18 cellular contexts compared by ENCODE assay signal in the genomic region with DNA sequence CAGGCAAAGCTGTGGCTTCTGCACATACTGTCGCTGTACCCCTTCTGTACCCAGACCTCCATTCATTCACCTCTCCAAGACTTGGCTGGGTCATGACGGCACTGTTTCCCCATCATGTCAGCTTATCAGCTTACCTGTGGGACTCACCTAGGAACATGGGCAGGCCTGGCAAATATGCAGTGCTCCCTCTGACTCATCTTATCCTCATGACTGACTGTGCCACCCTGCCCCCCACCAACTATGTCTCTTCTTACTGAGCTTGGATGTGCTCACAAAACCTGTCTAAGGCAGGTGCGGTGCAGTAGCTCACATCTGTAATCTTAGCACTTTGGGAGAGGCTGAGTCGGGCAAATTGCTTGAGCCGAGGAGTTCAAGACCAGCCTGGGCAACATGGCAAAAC.
DNase-seq lines count a peak whose midpoint lies in the region; FAIRE-seq and TF ChIP-seq lines count a peak whose summit lies in the region.
"Had no signal": no experiment of that assay in that cellular context is flagged by ENCODE, and none has a peak within 500 bp of the region (broad histone marks: within the 10 kb centered on the region; RNA-seq: fewer than 3 reads in every experiment).

No MANE protein-coding gene starts in this region.

- no peaks in the 10 kb centered on the region for H3K36me3 ChIP-seq in ACC112 (ENCODE audit: insufficient read depth, low read length)
- H3K36me3 ChIP-seq in KMS-11 (ENCODE audit: insufficient read depth), result no peaks in the 10 kb centered on the region
- H3K36me3 ChIP-seq in bronchial epithelial cell (ENCODE audit: control insufficient read depth, insufficient read depth, low read length), result no peaks in the 10 kb centered on the region
- H3K36me3 ChIP-seq in GM23248 (ENCODE audit: low read depth), result no peaks in the 10 kb centered on the region
- peaks cover 0 to 11% of the 10 kb centered on the region in 2 donors for H3K36me3 ChIP-seq in vagina
- H3K36me3 ChIP-seq: adrenal gland had no signal

- 97 to 100% methylated on average over 5 of the region's 5 CpGs for WGBS in GM23248 (ENCODE audit: low coverage in 1 of 2, low lambda C conversion rate in 2 of 2, missing lambda C conversion rate in 2 of 2), 2 experiments

- no peaks in the 10 kb centered on the region for H4K20me1 ChIP-seq in KMS-11 (ENCODE audit: insufficient read depth)
- H4K20me1 ChIP-seq in GM23248 (ENCODE audit: insufficient read depth), result no peaks in the 10 kb centered on the region

- H3K27me3 ChIP-seq in ACC112 (ENCODE audit: insufficient read depth, low read length) (no peaks in the 10 kb centered on the region), KMS-11 (ENCODE audit: insufficient read depth, low read depth) (no peaks in the 10 kb centered on the region), bronchial epithelial cell (ENCODE audit: control insufficient read depth, insufficient read depth, low read length) (no peaks in the 10 kb centered on the region), GM23248 (replicated peaks; ENCODE audit: insufficient read depth) (no peaks in the 10 kb centered on the region), vagina (no peaks in the 10 kb centered on the region)
- H3K27me3 ChIP-seq: adrenal gland, heart right ventricle, tibial artery had no signal

- TF ChIP-seq CTCF in KMS-11 (conservative IDR thresholded peaks at IDR 0.05; ENCODE audit: low read depth, low read length) (no peak), bronchial epithelial cell (IDR thresholded peaks at IDR 0.05; ENCODE audit: insufficient read depth, low read length, severe bottlenecking) (no peak), vagina (IDR thresholded peaks at IDR 0.05) (no peak)

- H3K9me2 ChIP-seq in GM23248 (ENCODE audit: insufficient read depth), result no peaks in the 10 kb centered on the region

- no peak overlapping the region for H2AFZ ChIP-seq in ACC112 (ENCODE audit: low read length, unreplicated experiment)
- no peak overlapping the region for H2AFZ ChIP-seq in KMS-11 (ENCODE audit: low read depth)
- H2AFZ ChIP-seq in GM23248, result no peak overlapping the region

- H3K79me2 ChIP-seq in ACC112 (ENCODE audit: control insufficient read depth, insufficient read depth, low read length, unreplicated experiment) (no peaks in the 10 kb centered on the region), KMS-11 (ENCODE audit: insufficient read depth, low read depth) (peaks cover 8% of the 10 kb centered on the region; the same call in 1 of the 2 replicates), GM23248 (ENCODE audit: insufficient read depth) (no peaks in the 10 kb centered on the region)

- H3K27ac ChIP-seq in ACC112 (ENCODE audit: low read depth, low read length) (peak overlapping the region; percentile 47), KMS-11 (peak overlapping the region; percentile 62), GM23248 (no peak overlapping the region), vagina (no peak overlapping the region)
- H3K27ac ChIP-seq: adrenal gland, heart right ventricle, psoas muscle, tibial artery had no signal

- H3K9me3 ChIP-seq in GM23248 (ENCODE audit: low read depth), result no peaks in the 10 kb centered on the region
- no peaks in the 10 kb centered on the region for H3K9me3 ChIP-seq in vagina
- H3K9me3 ChIP-seq: adrenal gland, heart right ventricle, psoas muscle, tibial artery had no signal

- in situ Hi-C loops in GM23248 (cut with MboI), result loop anchor here (25.0 kb wide), 1 partner anchor 519 kb away; no protein-coding TSS in a partner anchor

- no peak for TF ChIP-seq POLR2A in vagina (IDR thresholded peaks at IDR 0.05)

- DNase-seq in bronchial epithelial cell (ENCODE audit: low read depth), result peak; percentile 96
- peak; percentile 63 for DNase-seq in mucosa of gallbladder (ENCODE audit: low spot score)
- DNase-seq in GM23248, result no peak
- no peak for DNase-seq in vagina (ENCODE audit: extremely low spot score in 2 of 2)
- no peak for DNase-seq in NCI-H1105 treated with DMSO at 0.1 percent for 48 hours (lab: John Stamatoyannopoulos, UW)
- no peak for DNase-seq in Kasumi-1 (lab: John Stamatoyannopoulos, UW)
- DNase-seq: ACHN; activated CD4-positive, CD25-positive, alpha-beta regulatory T cell treated with anti-CD3 and anti-CD28 coated beads, Interleukin-2, amount 50 U/mL, for 72 hours; adrenal gland; CD8-positive, alpha-beta memory T cell; heart right ventricle; immature natural killer cell; NCI-H524 treated with DMSO at 0.1 percent for 48 hours; psoas muscle; tibial artery had no signal

- H3K4me3 ChIP-seq in ACC112 (ENCODE audit: low read depth, low read length), result no peak overlapping the region
- H3K4me3 ChIP-seq in KMS-11 (IDR thresholded peaks at IDR 0.05; ENCODE audit: insufficient read depth, low read depth, low read length), result no peak overlapping the region
- H3K4me3 ChIP-seq in bronchial epithelial cell (ENCODE audit: low read depth, low read length), result no peak overlapping the region
- H3K4me3 ChIP-seq in GM23248, result no peak overlapping the region
- no peak overlapping the region for H3K4me3 ChIP-seq in vagina
- H3K4me3 ChIP-seq: adrenal gland, heart right ventricle, psoas muscle, tibial artery had no signal

- intact Hi-C loops in vagina (cut with DNase I), result no loop called here

- peaks cover 93% of the 10 kb centered on the region for H3K4me1 ChIP-seq in ACC112 (ENCODE audit: control insufficient read depth, insufficient read depth, low read length, unreplicated experiment)
- H3K4me1 ChIP-seq in KMS-11 (ENCODE audit: low read depth, poor library complexity, severe bottlenecking), result peaks cover 75% of the 10 kb centered on the region
- peaks cover 63% of the 10 kb centered on the region for H3K4me1 ChIP-seq in GM23248 (ENCODE audit: insufficient read depth)
- H3K4me1 ChIP-seq in vagina, result peaks cover 52% of the 10 kb centered on the region
- H3K4me1 ChIP-seq: psoas muscle had no signal

- H3K4me2 ChIP-seq in KMS-11 (peak overlapping the region; percentile 91; the same call in 1 of the 2 replicates), GM23248 (ENCODE audit: unreplicated experiment) (no peak overlapping the region)

- peaks cover 62% of the 10 kb centered on the region for H3F3A ChIP-seq in GM23248 (ENCODE audit: insufficient read depth)

- no peak overlapping the region for H3K9ac ChIP-seq in KMS-11
- no peak overlapping the region for H3K9ac ChIP-seq in GM23248

- no peak for FAIRE-seq in bronchial epithelial cell (lab: Jason Lieb, UNC)
- FAIRE-seq: H54 had no signal

Comparison
In these comparisons a context has a peak if more than half of its experiments do, and no peak if none do; other contexts are left out.
1. H3K27ac ChIP-seq: peak in ACC112 (single experiment) and KMS-11 (single experiment); none in GM23248 (single experiment) and vagina (single experiment).
2. DNase-seq: peak in bronchial epithelial cell (single experiment) and mucosa of gallbladder (single experiment); none in GM23248 (single experiment), vagina (0 of 2), NCI-H1105 treated with DMSO at 0.1 percent for 48 hours (single experiment) and Kasumi-1 (0 of 2).